Comparison of ENCODE assay signal across 27 cellular contexts in genomic region chr9:98008764-98009163, GRCh38.
"Had no signal": no experiment of that assay in that cellular context is flagged by ENCODE, and none has a peak within 500 bp of the region (broad histone marks: within the 10 kb centered on the region; RNA-seq: fewer than 3 reads in every experiment).

No MANE protein-coding gene starts in this region.

- DNase-seq: activated CD4-positive, alpha-beta memory T cell treated with anti-CD3 and anti-CD28 coated beads for 36 hours; activated CD4-positive, alpha-beta T cell treated with anti-CD3 and anti-CD28 coated beads for 36 hours; activated CD4-positive, alpha-beta T cell treated with anti-CD3 and anti-CD28 coated beads, Interleukin-2, amount 10 ng/mL, durations not matched to agents 24 days and 14 days; activated CD4-positive, CD25-positive, alpha-beta regulatory T cell; activated CD4-positive, CD25-positive, alpha-beta regulatory T cell treated with anti-CD3 and anti-CD28 coated beads, Interleukin-2, amount 50 U/mL, for 72 hours; activated CD8-positive, alpha-beta memory T cell treated with anti-CD3 and anti-CD28 coated beads, Interleukin-2, amount 10 ng/mL, durations not matched to agents 7 days and 5 days; activated CD8-positive, alpha-beta memory T cell treated with anti-CD3 and anti-CD28 coated beads, Interleukin-2, amount 50 U/mL, for 4 hours; activated CD8-positive, alpha-beta T cell treated with anti-CD3 and anti-CD28 coated beads, Interleukin-2, amount 10 ng/mL, durations not matched to agents 7 days and 5 days; activated gamma-delta T cell; activated naive CD4-positive, alpha-beta T cell; activated naive CD8-positive, alpha-beta T cell treated with anti-CD3 and anti-CD28 coated beads, Interleukin-2, amount 10 ng/mL, durations not matched to agents 7 days and 5 days; activated T-cell treated with anti-CD3 and anti-CD28 coated beads, Interleukin-2, amount 50 U/mL, for 4 hours; amniotic stem cell; anterior cingulate cortex; body of pancreas; central memory CD4-positive, alpha-beta T cell; cerebellar nuclear complex; colonic mucosa; effector CD8-positive, alpha-beta T cell; foreskin fibroblast; glutamatergic neuron; heart left ventricle; hypothalamus; T-helper 2 cell had no signal

- H3K9me3 ChIP-seq: body of pancreas, colonic mucosa, heart left ventricle had no signal

- H3K27me3 ChIP-seq: body of pancreas, cardiac muscle cell, colonic mucosa, heart left ventricle had no signal

- H3K4me3 ChIP-seq: body of pancreas, cardiac muscle cell, colonic mucosa, heart left ventricle had no signal

- ATAC-seq: activated CD4-positive, alpha-beta T cell treated with anti-CD3 and anti-CD28 coated beads for 36 hours; activated CD8-positive, alpha-beta memory T cell treated with anti-CD3 and anti-CD28 coated beads, Interleukin-2, amount 10 ng/mL, durations not matched to agents 7 days and 5 days; activated CD8-positive, alpha-beta T cell treated with anti-CD3 and anti-CD28 coated beads, Interleukin-2, amount 10 ng/mL, durations not matched to agents 7 days and 5 days; activated T-cell treated with anti-CD3 and anti-CD28 coated beads, Interleukin-2, amount 50 U/mL, for 4 hours; body of pancreas; esophagus mucosa; heart left ventricle had no signal

- H3K4me1 ChIP-seq: body of pancreas, colonic mucosa had no signal

- H3K27ac Mint-ChIP-seq: activated CD4-positive, alpha-beta memory T cell treated with anti-CD3 and anti-CD28 coated beads for 36 hours; activated naive CD8-positive, alpha-beta T cell treated with anti-CD3 and anti-CD28 coated beads, Interleukin-2, amount 10 ng/mL, durations not matched to agents 7 days and 5 days had no signal

- H3K4me3 Mint-ChIP-seq: activated CD4-positive, alpha-beta memory T cell treated with anti-CD3 and anti-CD28 coated beads for 36 hours; activated CD4-positive, alpha-beta T cell treated with anti-CD3 and anti-CD28 coated beads for 36 hours; activated CD4-positive, alpha-beta T cell treated with anti-CD3 and anti-CD28 coated beads, Interleukin-2, amount 10 ng/mL, durations not matched to agents 24 days and 14 days; activated CD8-positive, alpha-beta memory T cell treated with anti-CD3 and anti-CD28 coated beads, Interleukin-2, amount 10 ng/mL, durations not matched to agents 7 days and 5 days; activated CD8-positive, alpha-beta T cell treated with anti-CD3 and anti-CD28 coated beads, Interleukin-2, amount 10 ng/mL, durations not matched to agents 7 days and 5 days; activated naive CD4-positive, alpha-beta T cell treated with anti-CD3 and anti-CD28 coated beads, Interleukin-2, amount 50 U/mL, for 24 hours; activated naive CD8-positive, alpha-beta T cell treated with anti-CD3 and anti-CD28 coated beads, Interleukin-2, amount 10 ng/mL, durations not matched to agents 7 days and 5 days; activated T-cell treated with anti-CD3 and anti-CD28 coated beads, Interleukin-2, amount 50 U/mL, for 4 hours had no signal

- H3K27ac ChIP-seq: body of pancreas, colonic mucosa had no signal

- H3K27me3 Mint-ChIP-seq: activated CD4-positive, alpha-beta memory T cell treated with anti-CD3 and anti-CD28 coated beads for 36 hours; activated CD4-positive, alpha-beta T cell treated with anti-CD3 and anti-CD28 coated beads for 36 hours; activated CD4-positive, alpha-beta T cell treated with anti-CD3 and anti-CD28 coated beads, Interleukin-2, amount 10 ng/mL, durations not matched to agents 24 days and 14 days; activated CD8-positive, alpha-beta memory T cell treated with anti-CD3 and anti-CD28 coated beads, Interleukin-2, amount 10 ng/mL, durations not matched to agents 7 days and 5 days; activated naive CD4-positive, alpha-beta T cell treated with anti-CD3 and anti-CD28 coated beads, Interleukin-2, amount 50 U/mL, for 24 hours; activated naive CD8-positive, alpha-beta T cell treated with anti-CD3 and anti-CD28 coated beads, Interleukin-2, amount 10 ng/mL, durations not matched to agents 7 days and 5 days had no signal

- H3K9me3 Mint-ChIP-seq: activated CD4-positive, alpha-beta memory T cell treated with anti-CD3 and anti-CD28 coated beads for 36 hours; activated CD4-positive, alpha-beta T cell treated with anti-CD3 and anti-CD28 coated beads, Interleukin-2, amount 10 ng/mL, durations not matched to agents 24 days and 14 days; activated naive CD4-positive, alpha-beta T cell treated with anti-CD3 and anti-CD28 coated beads, Interleukin-2, amount 50 U/mL, for 24 hours; activated naive CD8-positive, alpha-beta T cell treated with anti-CD3 and anti-CD28 coated beads, Interleukin-2, amount 10 ng/mL, durations not matched to agents 7 days and 5 days; activated T-cell treated with anti-CD3 and anti-CD28 coated beads, Interleukin-2, amount 50 U/mL, for 4 hours had no signal
